ENCODE assay signal across 15 cellular contexts in the genomic region with DNA sequence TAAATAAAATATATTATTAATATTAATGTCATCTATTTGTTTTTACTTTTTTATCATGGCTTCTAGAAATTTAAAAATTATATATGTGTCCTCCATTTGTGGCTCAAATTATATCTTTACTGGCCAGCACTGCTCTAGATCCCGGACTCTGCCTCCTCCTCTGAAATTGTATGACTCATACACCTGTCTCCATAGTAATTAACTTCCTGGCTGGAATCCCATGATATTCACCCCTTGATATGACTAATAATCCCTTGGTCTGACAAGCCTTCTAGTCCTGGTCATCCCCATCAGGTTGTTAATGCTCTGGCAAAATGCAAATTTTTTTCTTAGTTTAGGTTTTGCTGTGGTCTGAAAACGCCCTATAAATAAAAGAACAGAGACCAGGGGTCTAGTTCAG.
DNase-seq lines count a peak whose midpoint lies in the region; ATAC-seq and TF ChIP-seq lines count a peak whose summit lies in the region.
"Had no signal": no experiment of that assay in that cellular context is flagged by ENCODE, and none has a peak within 500 bp of the region (broad histone marks: within the 10 kb centered on the region; RNA-seq: fewer than 3 reads in every experiment).

No MANE protein-coding gene starts in this region.

- TF ChIP-seq CTCF in choroid plexus epithelial cell (conservative IDR thresholded peaks at IDR 0.05; ENCODE audit: low read depth, low read length): no peak
- no peak for TF ChIP-seq CTCF in left lung (IDR thresholded peaks at IDR 0.05)

- H3K4me3 ChIP-seq in choroid plexus epithelial cell (ENCODE audit: low read depth, low read length) (no peak overlapping the region), left lung (no peak overlapping the region)
- H3K4me3 ChIP-seq: ovary had no signal

- no peaks in the 10 kb centered on the region for H3K27me3 ChIP-seq in left lung
- H3K27me3 ChIP-seq: ovary had no signal

- ATAC-seq in left lung (peak; percentile 55), HG03520 (IDR thresholded peaks at IDR 0.05; ENCODE audit: unreplicated experiment) (no peak), GM18907 (IDR thresholded peaks at IDR 0.05; ENCODE audit: unreplicated experiment) (no peak), HG03108 (IDR thresholded peaks at IDR 0.05; ENCODE audit: unreplicated experiment) (no peak)

- H3K36me3 ChIP-seq in left lung: no peaks in the 10 kb centered on the region
- H3K36me3 ChIP-seq: ovary, WERI-Rb-1 had no signal

- peaks cover 0 to 26% of the 10 kb centered on the region in 2 donors for H3K9me3 ChIP-seq in left lung
- H3K9me3 ChIP-seq: ovary had no signal

- DNase-seq in DMS53 treated with DMSO at 0.1 percent for 48 hours (lab: John Stamatoyannopoulos, UW; ENCODE audit: unreplicated experiment) (peak; percentile 83), M059J (ENCODE audit: low read depth) (peak; percentile 93), choroid plexus epithelial cell (ENCODE audit: low read depth) (peak; percentile 1), left lung (no peak), HuH-7.5 (ENCODE audit: low spot score) (no peak)
- DNase-seq: activated effector memory CD4-positive, alpha-beta T cell treated with Interleukin-2 at 50 U/mL for 16 hours; AML-193; midbrain; MV-4-11; OCI-M1; ovary; WERI-Rb-1 had no signal

- no peaks in the 10 kb centered on the region for H3K4me1 ChIP-seq in left lung

- intact Hi-C loops in left lung (cut with DNase I): no loop called here

- H3K27ac ChIP-seq in left lung: no peak overlapping the region
- H3K27ac ChIP-seq: ovary, WERI-Rb-1 had no signal

Comparison
In these comparisons a context has a peak if more than half of its experiments do, and no peak if none do; other contexts are left out.
1. DNase-seq: peak in DMS53 treated with DMSO at 0.1 percent for 48 hours (single experiment), M059J (single experiment) and choroid plexus epithelial cell (single experiment); none in left lung (0 of 2) and HuH-7.5 (single experiment).